In genomic region chr5:154995679-154996078, GRCh38 we compare ENCODE assay signal across 21 cellular contexts. TPM values are rescaled to one million over a fixed set of nuclear protein-coding genes. Genes with fewer than 3 reads are reported as not detected.
A peak's percentile ranks its signal among the peaks of the same experiment; 100 is the strongest.
DNase-seq lines count a peak whose midpoint lies in the region; ATAC-seq and TF ChIP-seq lines count a peak whose summit lies in the region.
"Had no signal": no experiment of that assay in that cellular context is flagged by ENCODE, and none has a peak within 500 bp of the region (broad histone marks: within the 10 kb centered on the region; RNA-seq: fewer than 3 reads in every experiment).

No MANE protein-coding gene starts in this region.

- TF ChIP-seq CTCF in C4-2B (conservative IDR thresholded peaks at IDR 0.05) (0 out of 2 replicates have a peak, but pooled peaks have one; percentile 7), SU-DHL-6 (IDR thresholded peaks at IDR 0.05; ENCODE audit: insufficient read depth, low read length, poor library complexity, severe bottlenecking) (peak; percentile 14), foreskin keratinocyte (conservative IDR thresholded peaks at IDR 0.05) (peak; percentile 8)

- no peaks in the 10 kb centered on the region for H3K9me3 ChIP-seq in SU-DHL-6 (ENCODE audit: insufficient read depth, low read length)
- H3K9me3 ChIP-seq: colonic mucosa, esophagus squamous epithelium, right atrium auricular region, vagina had no signal

- H3K4me2 ChIP-seq in SU-DHL-6 (ENCODE audit: low read depth, low read length, poor library complexity, severe bottlenecking), result no peak overlapping the region

- H3K27ac ChIP-seq in C4-2B (no peak overlapping the region), SU-DHL-6 (ENCODE audit: low read depth, low read length) (no peak overlapping the region), foreskin keratinocyte (no peak overlapping the region)
- H3K27ac ChIP-seq: colonic mucosa, esophagus squamous epithelium, heart left ventricle, right atrium auricular region, vagina had no signal

- H2AFZ ChIP-seq in SU-DHL-6 (ENCODE audit: low read depth, low read length, severe bottlenecking), result no peak overlapping the region

- H3K36me3 ChIP-seq in SU-DHL-6 (ENCODE audit: low read length), result no peaks in the 10 kb centered on the region
- H3K36me3 ChIP-seq: colonic mucosa, esophagus squamous epithelium, heart left ventricle, right atrium auricular region, vagina had no signal

- H3K9me2 ChIP-seq in SU-DHL-6 (replicated peaks; ENCODE audit: insufficient read depth, low read length), result no peaks in the 10 kb centered on the region

- no peaks in the 10 kb centered on the region for H3K27me3 ChIP-seq in SU-DHL-6 (ENCODE audit: low read length)
- no peaks in the 10 kb centered on the region for H3K27me3 ChIP-seq in foreskin keratinocyte
- H3K27me3 ChIP-seq: colonic mucosa, esophagus squamous epithelium, heart left ventricle, right atrium auricular region, vagina had no signal

- peaks cover 12% of the 10 kb centered on the region for H3K4me1 ChIP-seq in foreskin keratinocyte
- H3K4me1 ChIP-seq: colonic mucosa, esophagus squamous epithelium, heart left ventricle, right atrium auricular region, vagina had no signal

- no peak overlapping the region for H3K4me3 ChIP-seq in SU-DHL-6 (ENCODE audit: insufficient read depth, low read length, poor library complexity, severe bottlenecking)
- H3K4me3 ChIP-seq: colonic mucosa, esophagus squamous epithelium, heart left ventricle, right atrium auricular region, vagina had no signal

- intact Hi-C loops in left ventricle myocardium superior (cut with micrococcal nuclease), result no loop called here

- H3K9ac ChIP-seq in SU-DHL-6 (ENCODE audit: low read length), result no peak overlapping the region

- H3K79me2 ChIP-seq in SU-DHL-6 (ENCODE audit: insufficient read depth, low read length), result no peaks in the 10 kb centered on the region

- ATAC-seq in foreskin keratinocyte (no peak), HG03460 (IDR thresholded peaks at IDR 0.05; ENCODE audit: unreplicated experiment) (no peak), left ventricle myocardium superior (no peak)
- ATAC-seq: heart left ventricle; stimulated activated naive CD8-positive, alpha-beta T cell treated with anti-CD3 and anti-CD28 coated beads, Interleukin-15, amount 100 ng/mL, for 72 hours had no signal

- H3F3A ChIP-seq in SU-DHL-6 (ENCODE audit: insufficient read depth), result no peaks in the 10 kb centered on the region

- DNase-seq in KBM-7, result peak; percentile 13
- DNase-seq in foreskin keratinocyte, result no peak
- DNase-seq in mesenteric fat pad (ENCODE audit: low spot score), result no peak
- DNase-seq in left ventricle myocardium superior, result no peak
- no peak for DNase-seq in kidney tubule cell (ENCODE audit: low spot score)
- DNase-seq: activated CD4-positive, alpha-beta T cell treated with anti-CD3 and anti-CD28 coated beads for 48 hours; activated naive CD4-positive, alpha-beta T cell; colonic mucosa; esophagus squamous epithelium; HCEC 1CT; heart left ventricle; NCI-H187 treated with DMSO at 0.1 percent for 48 hours; RPMI8226; stimulated activated naive CD8-positive, alpha-beta T cell treated with anti-CD3 and anti-CD28 coated beads, Interleukin-15, amount 100 ng/mL, for 72 hours had no signal

- no peaks in the 10 kb centered on the region for H4K20me1 ChIP-seq in SU-DHL-6 (ENCODE audit: low read depth, low read length)

- in situ Hi-C loops in KBM-7 (cut with MboI; ENCODE audit: low pct_unique_long_range_greater_than_20kb, low sequenced_read_pairs), result no loop called here

RNA-seq across cellular contexts. Expression of gene KIF4B, which starts 17.9 kb away (rescaled TPM):
- total RNA-seq in foreskin keratinocyte, result 0.03 and 0.04 TPM in 2 replicates
- polyA plus RNA-seq in foreskin keratinocyte, result not detected in 2 replicates
- total RNA-seq in mesenteric fat pad, result not detected
- 0.05 TPM for total RNA-seq in left ventricle myocardium superior
- total RNA-seq: astrocyte, colonic mucosa, esophagus squamous epithelium, right atrium auricular region, vagina had no signal
- polyA plus RNA-seq: heart left ventricle, keratinocyte had no signal

RNA-seq across cellular contexts. Expression of gene MRPL22, which starts 54.8 kb away (rescaled TPM):
- total RNA-seq in foreskin keratinocyte (43.8 and 46.3 TPM in 2 replicates), mesenteric fat pad (38.8 TPM), left ventricle myocardium superior (79.1 TPM)
- polyA plus RNA-seq in foreskin keratinocyte, result 91.3 and 98.1 TPM in 2 replicates

RNA-seq across cellular contexts. Expression of gene GEMIN5, which starts 57.7 kb away (rescaled TPM):
- 25.3 and 31.7 TPM in 2 replicates for total RNA-seq in foreskin keratinocyte
- polyA plus RNA-seq in foreskin keratinocyte, result 6.1 and 9.0 TPM in 2 replicates
- 20.1 TPM for total RNA-seq in mesenteric fat pad
- total RNA-seq in left ventricle myocardium superior, result 14.9 TPM
